19 cellular contexts compared by ENCODE assay signal in the genomic region with DNA sequence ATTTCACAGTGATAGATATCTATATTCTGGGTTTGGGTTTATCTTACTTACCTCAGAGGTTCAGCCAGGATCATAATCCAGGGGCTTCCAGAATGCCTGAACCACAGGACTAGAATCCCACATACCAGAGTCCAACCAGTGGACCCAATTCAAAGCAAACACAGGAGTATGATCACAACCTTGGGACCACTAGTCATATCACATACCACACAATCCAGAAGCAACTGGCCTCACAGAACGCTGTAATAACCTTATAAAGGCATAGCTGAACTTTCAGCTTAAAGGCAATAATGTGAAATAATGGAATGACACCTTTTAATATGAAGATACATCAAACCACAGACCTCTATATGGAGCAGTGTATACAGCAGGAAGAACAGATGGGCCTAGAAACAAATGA. TPM values are rescaled to one million over a fixed set of nuclear protein-coding genes. Genes with fewer than 3 reads are reported as not detected.
DNase-seq lines count a peak whose midpoint lies in the region; ATAC-seq, FAIRE-seq and TF ChIP-seq lines count a peak whose summit lies in the region.
"Had no signal": no experiment of that assay in that cellular context is flagged by ENCODE, and none has a peak within 500 bp of the region (broad histone marks: within the 10 kb centered on the region; RNA-seq: fewer than 3 reads in every experiment).

No MANE protein-coding gene starts in this region.

- no peaks in the 10 kb centered on the region for H3K9me3 ChIP-seq in K562 (replicated peaks; ENCODE audit: control insufficient read depth, insufficient read depth, low read depth, low read length)
- H3K9me3 ChIP-seq in thoracic aorta, result no peaks in the 10 kb centered on the region
- H3K9me3 ChIP-seq in kidney (ENCODE audit: control insufficient read depth in 1 of 2, low read length in 2 of 2), result no peaks in the 10 kb centered on the region
- H3K9me3 ChIP-seq: stomach had no signal

- peaks cover 50 to 65% of the 10 kb centered on the region in 2 donors for H3K4me1 Mint-ChIP-seq in natural killer cell
- H3K4me1 Mint-ChIP-seq in natural killer cell treated with Interleukin-12 subunit alpha and Interleukin-12 subunit beta and Interleukin-15 and Interleukin-18, amount 100 ng/mL, for 72 hours (ENCODE audit: low read depth in 2 of 2), result peaks cover 39 to 47% of the 10 kb centered on the region in 2 donors

- no peaks in the 10 kb centered on the region for H3K27me3 Mint-ChIP-seq in natural killer cell (ENCODE audit: low read depth in 2 of 2)
- no peaks in the 10 kb centered on the region for H3K27me3 Mint-ChIP-seq in natural killer cell treated with Interleukin-12 subunit alpha and Interleukin-12 subunit beta and Interleukin-15 and Interleukin-18, amount 100 ng/mL, for 72 hours
- H3K27me3 Mint-ChIP-seq: activated naive CD8-positive, alpha-beta T cell treated with anti-CD3 and anti-CD28 coated beads, Interleukin-2, amount 50 U/mL, for 24 hours; activated T-helper 17 cell treated with anti-CD3 and anti-CD28 coated beads, Interleukin-2, amount 50 U/mL, for 72 hours; T-helper 17 cell had no signal

- no peak for TF ChIP-seq RAD21 in K562 (CRISPR knock-in tag; conservative IDR thresholded peaks at IDR 0.05 in 1 of 2, IDR thresholded peaks at IDR 0.05 in 1 of 2)

- H3K9me3 Mint-ChIP-seq in natural killer cell, result no peaks in the 10 kb centered on the region
- H3K9me3 Mint-ChIP-seq in natural killer cell treated with Interleukin-12 subunit alpha and Interleukin-12 subunit beta and Interleukin-15 and Interleukin-18, amount 100 ng/mL, for 72 hours, result no peaks in the 10 kb centered on the region
- H3K9me3 Mint-ChIP-seq: activated T-helper 17 cell treated with anti-CD3 and anti-CD28 coated beads, Interleukin-2, amount 50 U/mL, for 72 hours; WTC11 had no signal

- peaks cover 96% of the 10 kb centered on the region for H3K79me2 ChIP-seq in K562 (ENCODE audit: control insufficient read depth, insufficient read depth, low read length)

- in situ Hi-C loops in K562 (cut with MboI), result no loop called here

- H4K20me1 ChIP-seq in K562 (replicated peaks; ENCODE audit: control insufficient read depth, insufficient read depth, low read length), result peaks cover 23% of the 10 kb centered on the region

- WGBS in K562 (ENCODE audit: insufficient coverage, low coverage, missing lambda C conversion rate), result 64% methylated on average over 1 of the region's 1 CpG

- no peak overlapping the region for H3K4me3 ChIP-seq in K562
- no peak overlapping the region for H3K4me3 ChIP-seq in thoracic aorta
- no peak overlapping the region for H3K4me3 ChIP-seq in kidney (ENCODE audit: low read length in 2 of 2)
- H3K4me3 ChIP-seq: stomach had no signal

- H3K4me1 ChIP-seq in K562 (replicated peaks in 1 of 2; ENCODE audit: control insufficient read depth in 2 of 2, insufficient read depth in 2 of 2, low read length in 2 of 2) (peaks cover 11 to 40% of the 10 kb centered on the region in 2 experiments; a peak in 4 of 5 replicates), thoracic aorta (ENCODE audit: control insufficient read depth in 1 of 2, low read depth in 2 of 2) (peaks cover 26 to 39% of the 10 kb centered on the region in 2 donors), kidney (ENCODE audit: control insufficient read depth in 1 of 2, insufficient read depth in 1 of 2, low read depth in 1 of 2, low read length in 2 of 2) (peaks cover 0 to 2% of the 10 kb centered on the region in 2 donors)

- TF ChIP-seq CTCF in natural killer cell (IDR thresholded peaks at IDR 0.05), result no peak
- no peak for TF ChIP-seq CTCF in K562 (IDR thresholded peaks at IDR 0.05 in 2 of 3, conservative IDR thresholded peaks at IDR 0.05 in 1 of 3; ENCODE audit: insufficient read depth in 2 of 3, low read depth in 1 of 3, low read length in 3 of 3)
- no peak for TF ChIP-seq CTCF in thoracic aorta (IDR thresholded peaks at IDR 0.05)
- TF ChIP-seq CTCF in kidney (IDR thresholded peaks at IDR 0.05; ENCODE audit: borderline replicate concordance, extremely low read depth, insufficient read depth), result no peak

- H3K27ac Mint-ChIP-seq in natural killer cell, result peak overlapping the region; percentile 30 to 55
- no peak overlapping the region for H3K27ac Mint-ChIP-seq in natural killer cell treated with Interleukin-12 subunit alpha and Interleukin-12 subunit beta and Interleukin-15 and Interleukin-18, amount 100 ng/mL, for 72 hours
- H3K27ac Mint-ChIP-seq: activated naive CD8-positive, alpha-beta T cell treated with anti-CD3 and anti-CD28 coated beads, Interleukin-2, amount 50 U/mL, for 24 hours; activated T-helper 17 cell treated with anti-CD3 and anti-CD28 coated beads, Interleukin-2, amount 50 U/mL, for 72 hours had no signal

- BruUV-seq in K562 (replicated peaks; lab: Mats Ljungman, UMichigan), result no TSS peak

- intact Hi-C loops in natural killer cell (cut with micrococcal nuclease) (no loop called here), K562 (cut with micrococcal nuclease) (no loop called here), kidney (cut with DNase I) (no loop called here)

- H3K36me3 Mint-ChIP-seq in natural killer cell, result no peaks in the 10 kb centered on the region
- H3K36me3 Mint-ChIP-seq in natural killer cell treated with Interleukin-12 subunit alpha and Interleukin-12 subunit beta and Interleukin-15 and Interleukin-18, amount 100 ng/mL, for 72 hours, result no peaks in the 10 kb centered on the region
- H3K36me3 Mint-ChIP-seq: WTC11 had no signal

- no peak for TF ChIP-seq EP300 in K562 (IDR thresholded peaks at IDR 0.05; ENCODE audit: low read length)

- no peaks in the 10 kb centered on the region for H3K27me3 ChIP-seq in K562 (ENCODE audit: control insufficient read depth in 2 of 2, insufficient read depth in 2 of 2, low read length in 2 of 2)
- no peaks in the 10 kb centered on the region for H3K27me3 ChIP-seq in thoracic aorta (replicated peaks; ENCODE audit: insufficient read depth)
- H3K27me3 ChIP-seq: stomach had no signal

- no peak for FAIRE-seq in K562 (lab: Jason Lieb, UNC)
- no peak for FAIRE-seq in kidney (lab: Jason Lieb, UNC)

- H2AFZ ChIP-seq in K562 (ENCODE audit: low read depth, low read length), result no peak overlapping the region

- POLR2A ChIA-PET in K562 (lab: Yijun Ruan, JAX), result interaction anchor here (0.5 to 1.7 kb wide), 5 partner anchors 10 to 97 kb away, joined by 3 to 4 read pairs (median 3); no protein-coding TSS in a partner anchor

- no peak overlapping the region; the same call in 1 of the 2 replicates for H3K4me2 ChIP-seq in K562 (ENCODE audit: insufficient read depth, low read length)

- H3K36me3 ChIP-seq in K562 (ENCODE audit: control insufficient read depth, insufficient read depth, low read length), result peaks cover 3% of the 10 kb centered on the region; the same call in 1 of the 3 replicates
- no peaks in the 10 kb centered on the region for H3K36me3 ChIP-seq in thoracic aorta
- H3K36me3 ChIP-seq in kidney (ENCODE audit: control insufficient read depth in 1 of 2, insufficient read depth in 2 of 2, low read length in 2 of 2), result no peaks in the 10 kb centered on the region
- H3K36me3 ChIP-seq: stomach had no signal

- ATAC-seq in natural killer cell, result no peak
- ATAC-seq in natural killer cell treated with Interleukin-12 subunit alpha and Interleukin-12 subunit beta and Interleukin-15 and Interleukin-18, amount 100 ng/mL, for 72 hours, result no peak
- peak; percentile 6 for ATAC-seq in K562
- no peak for ATAC-seq in thoracic aorta (ENCODE audit: insufficient number of reproducible peaks, low FRiP score, low read depth)
- ATAC-seq: activated naive CD8-positive, alpha-beta T cell treated with anti-CD3 and anti-CD28 coated beads, Interleukin-2, amount 50 U/mL, for 24 hours; activated T-helper 17 cell treated with anti-CD3 and anti-CD28 coated beads, Interleukin-2, amount 50 U/mL, for 72 hours; left cardiac atrium; Right ventricle myocardium inferior; T-helper 17 cell had no signal

- DNase-seq in natural killer cell, result no peak
- DNase-seq in natural killer cell treated with Interleukin-12 subunit alpha and Interleukin-12 subunit beta and Interleukin-15 and Interleukin-18, amount 100 ng/mL, for 72 hours (ENCODE audit: low spot score), result no peak
- no peak for DNase-seq in K562 (ENCODE audit: extremely low read depth in 1 of 4, low spot score in 3 of 4)
- DNase-seq in kidney tubule cell (ENCODE audit: low spot score), result peak; percentile 38
- no peak for DNase-seq in thoracic aorta (ENCODE audit: low spot score)
- DNase-seq in NCI-H1694 treated with DMSO at 0.1 percent for 48 hours (lab: John Stamatoyannopoulos, UW), result no peak
- DNase-seq in activated CD4-positive, CD25-positive, alpha-beta regulatory T cell (lab: John Stamatoyannopoulos, UW), result no peak
- no peak for DNase-seq in kidney
- DNase-seq: activated naive CD8-positive, alpha-beta T cell treated with anti-CD3 and anti-CD28 coated beads, Interleukin-2, amount 50 U/mL, for 24 hours; left cardiac atrium; NCI-H1048; NCI-H524 treated with DMSO at 0.1 percent for 48 hours; nucleus accumbens; stimulated activated CD4-positive, alpha-beta T cell treated with anti-CD3 and anti-CD28 coated beads, Interleukin-2, amount 100 ng/mL, for 24 hours; stomach; T-helper 17 cell had no signal

- no peak overlapping the region for H3K9ac ChIP-seq in K562 (ENCODE audit: insufficient read depth in 1 of 2, low read depth in 2 of 2, low read length in 2 of 2)
- no peak overlapping the region for H3K9ac ChIP-seq in kidney (ENCODE audit: low read length in 2 of 2)

- no peak overlapping the region for H3K4me3 Mint-ChIP-seq in natural killer cell
- H3K4me3 Mint-ChIP-seq in natural killer cell treated with Interleukin-12 subunit alpha and Interleukin-12 subunit beta and Interleukin-15 and Interleukin-18, amount 100 ng/mL, for 72 hours, result no peak overlapping the region
- H3K4me3 Mint-ChIP-seq: activated naive CD8-positive, alpha-beta T cell treated with anti-CD3 and anti-CD28 coated beads, Interleukin-2, amount 50 U/mL, for 24 hours; activated T-helper 17 cell treated with anti-CD3 and anti-CD28 coated beads, Interleukin-2, amount 50 U/mL, for 72 hours; T-helper 17 cell; WTC11 had no signal

- CTCF ChIA-PET in K562 (lab: Yijun Ruan, JAX; ENCODE audit: low intra/inter-chr PET ratio), result no interaction called here

- H3K27ac ChIP-seq in K562 (ENCODE audit: extremely low read depth, low read depth, low read length) (peak overlapping the region; percentile 9; the same call in 1 of the 3 replicates), thoracic aorta (peak overlapping the region; percentile 51 to 71), kidney (ENCODE audit: low read depth in 2 of 2, low read length in 2 of 2) (no peak overlapping the region)
- H3K27ac ChIP-seq: stomach had no signal

- H3K9me1 ChIP-seq in K562 (ENCODE audit: control insufficient read depth, insufficient read depth, low read length), result no peaks in the 10 kb centered on the region

- no peak for TF ChIP-seq POLR2A in K562 (conservative IDR thresholded peaks at IDR 0.05)

RNA-seq across cellular contexts. Expression of gene RAPGEF6, which starts 25.3 kb away (rescaled TPM):
- total RNA-seq in natural killer cell, result 10 to 100 TPM; 30.1 to 61.0 (median 42.1) TPM
- total RNA-seq in natural killer cell treated with Interleukin-12 subunit alpha and Interleukin-12 subunit beta and Interleukin-15 and Interleukin-18, amount 100 ng/mL, for 72 hours, result 10 to 100 TPM; 31.7 to 39.2 TPM
- 73.3 and 301 TPM in 2 replicates for total RNA-seq in K562 (2011; cell fraction: chromatin; rRNA removed; ENCODE audit: low replicate concordance)
- 30.5 and 43.6 TPM in 2 replicates for total RNA-seq in K562 (2011; cell fraction: nucleolus; rRNA removed)
- 73.5 and 111 TPM in 2 replicates for total RNA-seq in K562 (2011; cell fraction: nucleoplasm; rRNA removed)
- total RNA-seq in K562 (2014; rRNA removed), result 12.7 and 13.7 TPM in 2 replicates
- 23.4 and 24.9 TPM in 2 replicates for total RNA-seq in K562 (2014; rRNA removed; fragmentation: Illumina TruSeq; extraction: Trizol)
- total RNA-seq in K562 (2015; rRNA removed; fragmentation: Illumina TruSeq; extraction: Trizol), result 18.5 and 20.5 TPM in 2 replicates
- 16.8 and 17.7 TPM in 2 replicates for total RNA-seq in K562 (2021)
- polyA plus RNA-seq in K562 (2011; rRNA removed), result 13.9 and 17.1 TPM in 2 replicates
- 6.1 and 7.1 TPM in 2 replicates for polyA plus RNA-seq in K562 (2011; cell fraction: cytosol; rRNA removed)
- polyA plus RNA-seq in K562 (2011; cell fraction: nucleus; rRNA removed), result 20.9 and 22.2 TPM in 2 replicates
- polyA plus RNA-seq in K562 (2012), result 6.6 and 7.2 TPM in 2 replicates
- 9.9 and 10.9 TPM in 2 replicates for polyA plus RNA-seq in K562 (2014; fragmentation: Illumina TruSeq; extraction: Trizol)
- polyA plus RNA-seq in K562 (2014; fragmentation: Nextera tagmentation; extraction: Ambion mirVana), result 1 to 10 TPM; 2.7 to 3.6 TPM
- polyA plus RNA-seq in K562 (2014; rRNA removed), result 7.7 and 12.5 TPM in 2 replicates
- 163 and 185 TPM in 2 replicates for polyA minus RNA-seq in K562 (2011; rRNA and poly(A)+ RNA removed)
- polyA minus RNA-seq in K562 (2011; cell fraction: cytosol; rRNA and poly(A)+ RNA removed), result 19.0 and 22.0 TPM in 2 replicates
- polyA minus RNA-seq in K562 (2011; cell fraction: nucleus; rRNA and poly(A)+ RNA removed), result 56.8 and 88.0 TPM in 2 replicates
- total RNA-seq in thoracic aorta, result 10 to 100 TPM; 16.5 to 50.0 TPM
- 28.6 TPM for total RNA-seq in kidney
- 1.8 TPM for polyA plus RNA-seq in kidney (ENCODE audit: insufficient read depth, low read depth, low replicate concordance)

Comparison
In these comparisons a context has a peak if more than half of its experiments do, and no peak if none do; other contexts are left out.
1. H3K27ac Mint-ChIP-seq: peak in natural killer cell (2 of 2); none in natural killer cell treated with Interleukin-12 subunit alpha and Interleukin-12 subunit beta and Interleukin-15 and Interleukin-18, amount 100 ng/mL, for 72 hours (0 of 2).
2. H3K27ac ChIP-seq: peak in K562 (single experiment) and thoracic aorta (2 of 2); none in kidney (0 of 2).